9 cellular contexts compared by ENCODE assay signal in genomic region chr1:205396972-205397616, GRCh38. TPM values are rescaled to one million over a fixed set of nuclear protein-coding genes. Genes with fewer than 3 reads are reported as not detected.
DNase-seq lines count a peak whose midpoint lies in the region; ATAC-seq and TF ChIP-seq lines count a peak whose summit lies in the region.
"Had no signal": no experiment of that assay in that cellular context is flagged by ENCODE, and none has a peak within 500 bp of the region (broad histone marks: within the 10 kb centered on the region; RNA-seq: fewer than 3 reads in every experiment).

No MANE protein-coding gene starts in this region.

- H3K27me3 Mint-ChIP-seq in activated T-cell treated with anti-CD3 and anti-CD28 coated beads, Interleukin-2, amount 50 U/mL, for 24 hours = peaks cover 10% of the 10 kb centered on the region

- TF ChIP-seq CTCF in MM.1S (IDR thresholded peaks at IDR 0.05; ENCODE audit: low read length) (peak; percentile 95), PC-9 (conservative IDR thresholded peaks at IDR 0.05) (peak; percentile 89), lower lobe of right lung (IDR thresholded peaks at IDR 0.05) (peak; percentile 62)

- POLR2A ChIA-PET in PC-9 (lab: Charles Lee; ENCODE audit: unreplicated experiment) = interaction anchor here (0.5 to 0.6 kb wide), 2 partner anchors 315 to 395 kb away, joined by 3 to 12 read pairs; no protein-coding TSS in a partner anchor

- H3K36me3 Mint-ChIP-seq in activated T-cell treated with anti-CD3 and anti-CD28 coated beads, Interleukin-2, amount 50 U/mL, for 24 hours (ENCODE audit: low read depth) = no peaks in the 10 kb centered on the region
- H3K36me3 Mint-ChIP-seq: activated naive CD8-positive, alpha-beta T cell treated with anti-CD3 and anti-CD28 coated beads, Interleukin-2, amount 10 ng/mL, durations not matched to agents 7 days and 5 days had no signal

- H3K9me3 ChIP-seq in MM.1S (replicated peaks; ENCODE audit: insufficient read depth, low read length) (no peaks in the 10 kb centered on the region), PC-9 (ENCODE audit: insufficient read depth, low read depth) (no peaks in the 10 kb centered on the region), lower lobe of right lung (no peaks in the 10 kb centered on the region)

- H3K27ac ChIP-seq in MM.1S (ENCODE audit: low read length) (no peak overlapping the region), PC-9 (no peak overlapping the region), lower lobe of right lung (no peak overlapping the region)

- H3K36me3 ChIP-seq in MM.1S (replicated peaks; ENCODE audit: insufficient read depth, low read length) (no peaks in the 10 kb centered on the region), PC-9 (ENCODE audit: low read depth) (no peaks in the 10 kb centered on the region), lower lobe of right lung (no peaks in the 10 kb centered on the region)

- no peak overlapping the region for H3K4me3 Mint-ChIP-seq in activated T-cell treated with anti-CD3 and anti-CD28 coated beads, Interleukin-2, amount 50 U/mL, for 24 hours
- H3K4me3 Mint-ChIP-seq: activated naive CD8-positive, alpha-beta T cell treated with anti-CD3 and anti-CD28 coated beads, Interleukin-2, amount 10 ng/mL, durations not matched to agents 7 days and 5 days had no signal

- no TSS peak for BruUV-seq in PC-9 (replicated peaks; lab: Mats Ljungman, UMichigan)

- no peak overlapping the region for H2AFZ ChIP-seq in MM.1S (ENCODE audit: low read length)
- no peak overlapping the region for H2AFZ ChIP-seq in PC-9

- H3K4me1 ChIP-seq in MM.1S (ENCODE audit: low read length) = no peaks in the 10 kb centered on the region
- H3K4me1 ChIP-seq in PC-9 (replicated peaks; ENCODE audit: insufficient read depth) = no peaks in the 10 kb centered on the region
- no peaks in the 10 kb centered on the region for H3K4me1 ChIP-seq in lower lobe of right lung

- no peak overlapping the region for H3K4me3 ChIP-seq in MM.1S (ENCODE audit: low read length)
- H3K4me3 ChIP-seq in PC-9 = no peak overlapping the region
- H3K4me3 ChIP-seq in lower lobe of right lung = no peak overlapping the region

- H4K20me1 ChIP-seq in MM.1S (ENCODE audit: insufficient read depth, low read length) (no peaks in the 10 kb centered on the region), PC-9 (ENCODE audit: insufficient read depth) (no peaks in the 10 kb centered on the region)

- CTCF ChIA-PET in PC-9 (lab: Charles Lee) = interaction anchor here (0.6 to 1.8 kb wide), 8 partner anchors 55 to 335 kb away, joined by 3 to 24 read pairs (median 4); no protein-coding TSS in a partner anchor

- peaks cover 6% of the 10 kb centered on the region for H3K4me1 Mint-ChIP-seq in activated T-cell treated with anti-CD3 and anti-CD28 coated beads, Interleukin-2, amount 50 U/mL, for 24 hours (ENCODE audit: low read depth)
- H3K4me1 Mint-ChIP-seq: activated naive CD8-positive, alpha-beta T cell treated with anti-CD3 and anti-CD28 coated beads, Interleukin-2, amount 10 ng/mL, durations not matched to agents 7 days and 5 days had no signal

- DNase-seq in activated T-cell treated with anti-CD3 and anti-CD28 coated beads for 24 hours (ENCODE audit: low read depth) (peak; percentile 9), MM.1S (peak; percentile 68), PC-9 (peak; percentile 30 to 51), dermis blood vessel endothelial cell (peak; percentile 72), lower lobe of right lung (no peak)
- no peak for DNase-seq in activated T-cell treated with anti-CD3 and anti-CD28 coated beads, Interleukin-2, amount 50 U/mL, for 24 hours
- DNase-seq: activated naive CD8-positive, alpha-beta T cell treated with anti-CD3 and anti-CD28 coated beads, Interleukin-2, amount 10 ng/mL, durations not matched to agents 7 days and 5 days had no signal

- intact Hi-C loops in PC-9 (cut with micrococcal nuclease; ENCODE audit: unreplicated experiment) = loop anchor here (1.0 to 5.0 kb wide), 6 partner anchors 45 to 260 kb away; no protein-coding TSS in a partner anchor
- intact Hi-C loops in lower lobe of right lung (cut with DNase I) = no loop called here

- H3K9ac ChIP-seq in MM.1S (ENCODE audit: low read length) = no peak overlapping the region

- no peaks in the 10 kb centered on the region for H3F3A ChIP-seq in MM.1S (ENCODE audit: insufficient read depth, low read length)
- no peaks in the 10 kb centered on the region for H3F3A ChIP-seq in PC-9 (ENCODE audit: insufficient read depth, low read depth)

- peak; percentile 65 to 83 for ATAC-seq in lower lobe of right lung
- ATAC-seq in GM18511 (IDR thresholded peaks at IDR 0.05; ENCODE audit: unreplicated experiment) = no peak
- no peak for ATAC-seq in GM19463 (IDR thresholded peaks at IDR 0.05; ENCODE audit: unreplicated experiment)

- no peaks in the 10 kb centered on the region for H3K79me2 ChIP-seq in MM.1S (ENCODE audit: low read length)
- H3K79me2 ChIP-seq in PC-9 (ENCODE audit: low read depth) = no peaks in the 10 kb centered on the region

- H3K9me3 Mint-ChIP-seq in activated T-cell treated with anti-CD3 and anti-CD28 coated beads, Interleukin-2, amount 50 U/mL, for 24 hours = no peaks in the 10 kb centered on the region
- H3K9me3 Mint-ChIP-seq: activated naive CD8-positive, alpha-beta T cell treated with anti-CD3 and anti-CD28 coated beads, Interleukin-2, amount 10 ng/mL, durations not matched to agents 7 days and 5 days had no signal

- H3K9me2 ChIP-seq in MM.1S (replicated peaks; ENCODE audit: insufficient read depth, low read length) = no peaks in the 10 kb centered on the region
- H3K9me2 ChIP-seq in PC-9 (ENCODE audit: insufficient read depth) = no peaks in the 10 kb centered on the region

- H3K27me3 ChIP-seq in MM.1S (replicated peaks; ENCODE audit: insufficient read depth, low read length) (peaks cover 12% of the 10 kb centered on the region; the same call in 1 of the 2 replicates), PC-9 (ENCODE audit: insufficient read depth, low read depth) (no peaks in the 10 kb centered on the region), lower lobe of right lung (ENCODE audit: low read depth) (peaks cover 6% of the 10 kb centered on the region)

- H3K4me2 ChIP-seq in MM.1S (ENCODE audit: low read depth, low read length) (no peak overlapping the region), PC-9 (no peak overlapping the region)

- no peak overlapping the region for H3K27ac Mint-ChIP-seq in activated T-cell treated with anti-CD3 and anti-CD28 coated beads, Interleukin-2, amount 50 U/mL, for 24 hours
- H3K27ac Mint-ChIP-seq: activated naive CD8-positive, alpha-beta T cell treated with anti-CD3 and anti-CD28 coated beads, Interleukin-2, amount 10 ng/mL, durations not matched to agents 7 days and 5 days had no signal

RNA-seq across cellular contexts. Expression of gene LEMD1, which starts 24.8 kb away (rescaled TPM):
- 16.7 and 22.1 TPM in 2 replicates for total RNA-seq in PC-9 (2021)
- not detected in 2 replicates for total RNA-seq in dermis blood vessel endothelial cell
- not detected for total RNA-seq in lower lobe of right lung

RNA-seq across cellular contexts. Expression of gene KLHDC8A, which starts 40.4 kb away (rescaled TPM):
- total RNA-seq in PC-9 (2021) = not detected in 2 replicates
- not detected in 2 replicates for total RNA-seq in dermis blood vessel endothelial cell
- 0.97 TPM for total RNA-seq in lower lobe of right lung
- total RNA-seq: activated naive CD8-positive, alpha-beta T cell treated with anti-CD3 and anti-CD28 coated beads, Interleukin-2, amount 10 ng/mL, durations not matched to agents 7 days and 5 days had no signal

RNA-seq across cellular contexts. Expression of gene BLACAT1, which starts 58.8 kb away (rescaled TPM):
- 12.7 and 13.5 TPM in 2 replicates for total RNA-seq in PC-9 (2021)
- 0.19 TPM in 1 of 2 replicates, not detected in the other for total RNA-seq in dermis blood vessel endothelial cell
- 1.0 TPM for total RNA-seq in lower lobe of right lung

Comparison
In these comparisons a context has a peak if more than half of its experiments do, and no peak if none do; other contexts are left out.
1. DNase-seq: peak in activated T-cell treated with anti-CD3 and anti-CD28 coated beads for 24 hours (single experiment), MM.1S (single experiment), PC-9 (2 of 2) and dermis blood vessel endothelial cell (single experiment); none in activated T-cell treated with anti-CD3 and anti-CD28 coated beads, Interleukin-2, amount 50 U/mL, for 24 hours (single experiment) and lower lobe of right lung (single experiment).
2. ATAC-seq: peak in lower lobe of right lung (2 of 2); none in GM18511 (single experiment) and GM19463 (single experiment).
3. RNA of gene LEMD1, which starts 24.8 kb away (total RNA-seq): 16.7 to 22.1 TPM in PC-9; not detected in lower lobe of right lung (single experiment) and not detected in dermis blood vessel endothelial cell; every median in the first group is over 10 times any median in the second.
4. Peak in every context shown above with its lines, with median percentiles within 50 percentile points of each other: CTCF ChIP-seq.